ENCODE assay signal across 15 cellular contexts in the genomic region with DNA sequence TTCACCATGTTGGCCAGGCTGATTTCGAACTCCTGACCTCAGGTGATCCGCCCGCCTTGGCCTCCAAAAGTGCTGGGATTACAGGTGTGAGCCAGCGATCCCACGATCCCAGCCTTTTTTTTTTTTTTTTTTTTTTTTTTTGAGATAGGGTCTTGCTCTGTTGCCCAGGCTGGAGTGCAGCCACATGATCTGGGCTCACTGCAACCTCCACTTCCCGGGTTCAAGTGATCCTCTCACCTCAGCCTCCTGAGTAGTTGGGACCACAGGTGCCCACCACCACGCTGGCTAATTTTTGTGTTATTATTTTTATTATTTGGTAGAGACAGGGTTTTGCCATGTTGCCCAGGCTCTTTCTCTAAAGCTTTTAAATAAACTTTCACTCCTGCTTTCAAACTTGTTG. TPM values are rescaled to one million over a fixed set of nuclear protein-coding genes. Genes with fewer than 3 reads are reported as not detected.
DNase-seq lines count a peak whose midpoint lies in the region; ATAC-seq, FAIRE-seq and TF ChIP-seq lines count a peak whose summit lies in the region.
"Not testable (repeated sequence)": the region's sequence is repeated elsewhere in the genome, so short reads cannot be mapped to it uniquely, and the experiment has no call there.
"Had no signal": no experiment of that assay in that cellular context is flagged by ENCODE, and none has a peak within 500 bp of the region (broad histone marks: within the 10 kb centered on the region; RNA-seq: fewer than 3 reads in every experiment).

No MANE protein-coding gene starts in this region.

- intact Hi-C loops in CD14-positive monocyte (cut with micrococcal nuclease), result loop anchor here in 1 of 2 donors (5.0 kb wide), 1 partner anchor 215 kb away; a partner anchor contains a TSS
- intact Hi-C loops in heart right ventricle (cut with DNase I); transverse colon (cut with DNase I; ENCODE audit: low total_unique reads): not testable (repeated sequence)

- not testable (repeated sequence) for TF ChIP-seq EP300 in A549 (IDR thresholded peaks at IDR 0.05); transverse colon (IDR thresholded peaks at IDR 0.05; ENCODE audit: low read depth)

- not testable (repeated sequence) for H3K4me3 Mint-ChIP-seq in CD14-positive monocyte, WTC11

- H2BK12ac ChIP-seq in mesenchymal stem cell (ENCODE audit: low read length in 2 of 2), result not testable (repeated sequence)

- H4K8ac ChIP-seq in mesenchymal stem cell (ENCODE audit: low read length), result not testable (repeated sequence)

- H3K27ac ChIP-seq in A549 (peak overlapping the region; percentile 55 to 98; a peak in 5 of 6 replicates), HL-60 (replicated peaks) (peak overlapping the region; percentile 31; the same call in 1 of the 2 replicates), heart right ventricle (peak overlapping the region in 7 of 10 donors; percentile 19 to 71 (median 45)), transverse colon (peak overlapping the region in 3 of 4 donors; percentile 12 to 32 (median 17))
- H3K27ac ChIP-seq in mesenchymal stem cell (ENCODE audit: low read length, poor library complexity, severe bottlenecking), result not testable (repeated sequence)

- WGBS in A549 (ENCODE audit: missing lambda C conversion rate), result 94% methylated on average over 7 of the region's 7 CpGs
- 92% methylated on average over 7 of the region's 7 CpGs for WGBS in heart right ventricle, 2 donors
- 98% methylated on average over 6 of the region's 7 CpGs for WGBS in mesenchymal stem cell
- 88% methylated on average over 7 of the region's 7 CpGs; no CpG with 5 or more reads in 1 of the 2 donors for WGBS in transverse colon (ENCODE audit: low coverage in 1 of 2), 2 donors

- H2AK5ac ChIP-seq in mesenchymal stem cell (ENCODE audit: low read length, severe bottlenecking), result not testable (repeated sequence)

- in situ Hi-C loops in transverse colon (cut with MboI; ENCODE audit: low pct_ligation_motif_present in 1 of 4, low pct_unique_long_range_greater_than_20kb in 1 of 4, low sequenced_read_pairs in 3 of 4), result not testable (repeated sequence)

- TF ChIP-seq RAD21 in A549 (conservative IDR thresholded peaks at IDR 0.05 in 1 of 2, IDR thresholded peaks at IDR 0.05 in 1 of 2), result not testable (repeated sequence)

- ATAC-seq in A549, WTC11, heart right ventricle: not testable (repeated sequence)

- H2BK120ac ChIP-seq in mesenchymal stem cell (ENCODE audit: low read depth, low read length), result not testable (repeated sequence)

- H3K4me1 ChIP-seq in A549, result peaks cover 86% of the 10 kb centered on the region
- H3K4me1 ChIP-seq in heart right ventricle, result peaks cover 7 to 87% (median 47%) of the 10 kb centered on the region in 9 donors
- H3K4me1 ChIP-seq in mesenchymal stem cell (ENCODE audit: control insufficient read depth, insufficient read depth, low read depth, low read length), result peaks cover 41% of the 10 kb centered on the region
- H3K4me1 ChIP-seq in transverse colon, result peaks cover 12 to 50% (median 30%) of the 10 kb centered on the region in 4 donors

- peak overlapping the region; percentile 17; the same call in 1 of the 3 replicates for H3K4me2 ChIP-seq in A549
- H3K4me2 ChIP-seq in mesenchymal stem cell (ENCODE audit: low read length, poor library complexity, severe bottlenecking), result not testable (repeated sequence)

- not testable (repeated sequence) for H2AFZ ChIP-seq in mesenchymal stem cell (ENCODE audit: low read depth, low read length)

- not testable (repeated sequence) for TF ChIP-seq CTCF in A549 (IDR thresholded peaks at IDR 0.05); CD14-positive monocyte (IDR thresholded peaks at IDR 0.05); HL-60 (IDR thresholded peaks at IDR 0.05; ENCODE audit: insufficient read depth, low read length); WTC11 (IDR thresholded peaks at IDR 0.05); heart right ventricle (IDR thresholded peaks at IDR 0.05); transverse colon (IDR thresholded peaks at IDR 0.05)

- not testable (repeated sequence) for H3K18ac ChIP-seq in mesenchymal stem cell (ENCODE audit: low read depth in 1 of 2, low read length in 2 of 2)

- H3K36me3 Mint-ChIP-seq in CD14-positive monocyte, WTC11: not testable (repeated sequence)

- H3K27ac Mint-ChIP-seq in CD14-positive monocyte, result peak overlapping the region; percentile 96 to 99 (median 98)
- H3K27ac Mint-ChIP-seq in WTC11, result not testable (repeated sequence)

- H2BK5ac ChIP-seq in mesenchymal stem cell (ENCODE audit: low read depth, low read length, poor library complexity, severe bottlenecking), result not testable (repeated sequence)

- not testable (repeated sequence) for H3K9me3 Mint-ChIP-seq in CD14-positive monocyte, WTC11

- H3K23ac ChIP-seq in mesenchymal stem cell (ENCODE audit: low read length in 2 of 2), result not testable (repeated sequence)

- not testable (repeated sequence) for H4K91ac ChIP-seq in mesenchymal stem cell (ENCODE audit: low read length)

- not testable (repeated sequence) for FAIRE-seq in A549 (lab: Jason Lieb, UNC)

- not testable (repeated sequence) for H3K14ac ChIP-seq in mesenchymal stem cell (ENCODE audit: low read length in 2 of 2)

- H3K79me1 ChIP-seq in mesenchymal stem cell (replicated peaks; ENCODE audit: low read length, poor library complexity, severe bottlenecking), result not testable (repeated sequence)

- not testable (repeated sequence) for H3K27me3 ChIP-seq in HL-60 (ENCODE audit: insufficient read depth, poor library complexity, severe bottlenecking); heart right ventricle; mesenchymal stem cell (ENCODE audit: control insufficient read depth in 1 of 2, insufficient read depth in 1 of 2, low read length in 2 of 2); transverse colon

- not testable (repeated sequence) for H3K36me3 ChIP-seq in heart right ventricle; mesenchymal stem cell (ENCODE audit: control insufficient read depth in 1 of 2, insufficient read depth in 2 of 2, low read depth in 1 of 2, low read length in 2 of 2); transverse colon

- not testable (repeated sequence) for H3K9me3 ChIP-seq in A549; heart right ventricle; mesenchymal stem cell (ENCODE audit: control insufficient read depth, low read length); transverse colon

- not testable (repeated sequence) for H2BK15ac ChIP-seq in mesenchymal stem cell (ENCODE audit: low read depth, poor library complexity, severe bottlenecking)

- POLR2A ChIA-PET in A549 (lab: Yijun Ruan, JAX), result interaction anchor here (0.6 kb wide), 1 partner anchor 22 kb away, joined by 3 read pairs; no protein-coding TSS in a partner anchor
- POLR2A ChIA-PET in WTC11 (lab: Charles Lee), result not testable (repeated sequence)

- not testable (repeated sequence) for TF ChIP-seq POLR2A in A549 (IDR thresholded peaks at IDR 0.05; ENCODE audit: low read length); transverse colon (IDR thresholded peaks at IDR 0.05)

- not testable (repeated sequence) for DNase-seq in A549 (ENCODE audit: low read depth in 1 of 2, low spot score in 1 of 2); CD14-positive monocyte (ENCODE audit: low spot score); HL-60 (ENCODE audit: low read depth in 1 of 2, low spot score in 1 of 2); WTC11 (ENCODE audit: low spot score); heart right ventricle; mesenchymal stem cell; transverse colon

- not testable (repeated sequence) for H3K27me3 Mint-ChIP-seq in CD14-positive monocyte (ENCODE audit: low read depth in 3 of 3); WTC11 (ENCODE audit: low read depth)

- CTCF ChIA-PET in A549 (lab: Yijun Ruan, JAX), result interaction anchor here (0.9 to 7.8 kb wide), 3 partner anchors 7 to 25 kb away, joined by 3 to 120 read pairs (median 5); no protein-coding TSS in a partner anchor
- CTCF ChIA-PET in WTC11 (lab: Charles Lee), result interaction anchor here (0.7 to 3.1 kb wide), 3 partner anchors 9 to 68 kb away, joined by 5 to 27 read pairs (median 8); no protein-coding TSS in a partner anchor

- H3K4me3 ChIP-seq in A549; HL-60 (replicated peaks; ENCODE audit: insufficient read depth, low read length); heart right ventricle; mesenchymal stem cell (ENCODE audit: insufficient read depth in 1 of 2, low read depth in 1 of 2, low read length in 2 of 2); transverse colon: not testable (repeated sequence)

- H3K4ac ChIP-seq in mesenchymal stem cell (ENCODE audit: low read depth in 1 of 2, low read length in 2 of 2), result not testable (repeated sequence)

- peaks cover 87% of the 10 kb centered on the region for H3K4me1 Mint-ChIP-seq in CD14-positive monocyte
- not testable (repeated sequence) for H3K4me1 Mint-ChIP-seq in WTC11

- peak overlapping the region; percentile 36 for H3K9ac ChIP-seq in mesenchymal stem cell (ENCODE audit: low read length)

RNA-seq across cellular contexts. Expression of a gene that starts 5.8 kb away (rescaled TPM):
- 222 and 249 TPM in 2 replicates for polyA plus RNA-seq in A549 (2011; rRNA removed)
- polyA plus RNA-seq in A549 (2012; cell fraction: cytosol; rRNA removed), result 330 and 432 TPM in 2 replicates
- 944 and 1,061 TPM in 2 replicates for polyA plus RNA-seq in A549 (2012; cell fraction: nucleus; rRNA removed)
- polyA plus RNA-seq in A549 (2017; fragmentation: RNase III; extraction: RNeasy Plus Mini Kit Qiagen cat#74134 plus additional on column Dnase treatment), result 254 to 344 TPM (median 332 TPM) in 3 replicates
- 229 and 304 TPM in 2 replicates for polyA minus RNA-seq in A549 (2011; rRNA and poly(A)+ RNA removed)
- 10 to 100 TPM; 41.5 to 50.8 TPM for polyA plus RNA-seq in CD14-positive monocyte
- 19.6 to 25.2 TPM (median 24.1 TPM) in 3 replicates for total RNA-seq in WTC11 (2021)
- total RNA-seq in heart right ventricle, result 100 to 1,000 TPM in 1 of 10 donors, 10 to 100 TPM in 9; 21.8 to 134 (median 42.0) TPM
- 100 to 1,000 TPM in 1 of 2 donors, 10 to 100 TPM in 1; 24.6 to 138 TPM for polyA plus RNA-seq in heart right ventricle
- 29.2 TPM for polyA plus RNA-seq in mesenchymal stem cell (2013, experiment 1 of 2)
- polyA plus RNA-seq in mesenchymal stem cell (2013, experiment 2 of 2), result 27.7 TPM
- total RNA-seq in transverse colon, result 10 to 100 TPM; 25.1 to 76.3 (median 52.7) TPM
- polyA plus RNA-seq: CD8-positive, alpha-beta memory T cell had no signal

RNA-seq across cellular contexts. Expression of a gene that starts 23.0 kb away (rescaled TPM):
- polyA plus RNA-seq in A549 (2011; rRNA removed), result 0.94 and 1.5 TPM in 2 replicates
- 4.3 and 7.2 TPM in 2 replicates for polyA plus RNA-seq in A549 (2012; cell fraction: cytosol; rRNA removed)
- 15.2 and 17.0 TPM in 2 replicates for polyA plus RNA-seq in A549 (2012; cell fraction: nucleus; rRNA removed)
- polyA plus RNA-seq in A549 (2017; fragmentation: RNase III; extraction: RNeasy Plus Mini Kit Qiagen cat#74134 plus additional on column Dnase treatment), result 4.3 to 4.9 TPM (median 4.7 TPM) in 3 replicates
- 1.2 and 2.7 TPM in 2 replicates for polyA minus RNA-seq in A549 (2011; rRNA and poly(A)+ RNA removed)
- polyA plus RNA-seq in CD14-positive monocyte, result not detected
- total RNA-seq in WTC11 (2021), result 0.21 to 0.42 TPM (median 0.30 TPM) in 3 replicates
- total RNA-seq in heart right ventricle, result 1 to 10 TPM in 2 of 10 donors, under 1 TPM in 4, not detected in 4; 0.16 to 2.0 (median 0.48) TPM
- 1 to 10 TPM in 1 of 2 donors, under 1 TPM in 1; 0.51 to 1.2 TPM for polyA plus RNA-seq in heart right ventricle
- polyA plus RNA-seq in mesenchymal stem cell (2013, experiment 1 of 2), result not detected
- polyA plus RNA-seq in mesenchymal stem cell (2013, experiment 2 of 2), result 0.05 TPM
- total RNA-seq in transverse colon, result 10 to 100 TPM; 15.2 to 49.0 (median 30.3) TPM
- total RNA-seq: CD4-positive, alpha-beta T cell; CD8-positive, alpha-beta memory T cell; GM23338; H4 had no signal
- polyA plus RNA-seq: CD8-positive, alpha-beta memory T cell; GM23338 had no signal

RNA-seq across cellular contexts. Expression of a gene that starts 33.5 kb away (rescaled TPM):
- polyA plus RNA-seq in A549 (2011; rRNA removed) (not detected in 2 replicates), A549 (2017; fragmentation: RNase III; extraction: RNeasy Plus Mini Kit Qiagen cat#74134 plus additional on column Dnase treatment) (not detected in 3 replicates), CD14-positive monocyte (not detected), heart right ventricle (under 1 TPM in 1 of 2 donors, not detected in 1; 0.19 TPM)
- polyA plus RNA-seq in A549 (2012; cell fraction: cytosol; rRNA removed), result 0.06 and 0.08 TPM in 2 replicates
- not detected in 2 replicates for polyA plus RNA-seq in A549 (2012; cell fraction: nucleus; rRNA removed)
- polyA minus RNA-seq in A549 (2011; rRNA and poly(A)+ RNA removed), result not detected in 2 replicates
- total RNA-seq in WTC11 (2021) (not detected in 3 replicates), heart right ventricle (not detected), transverse colon (not detected)
- not detected for polyA plus RNA-seq in mesenchymal stem cell (2013, experiment 1 of 2)
- not detected for polyA plus RNA-seq in mesenchymal stem cell (2013, experiment 2 of 2)
- total RNA-seq: CD4-positive, alpha-beta T cell; CD8-positive, alpha-beta memory T cell; Daoy; G401; GM23338; H4; H9; HFFc6 had no signal
- polyA plus RNA-seq: CD8-positive, alpha-beta memory T cell; GM23338 had no signal

Comparison
In these comparisons a context has a peak if more than half of its experiments do, and no peak if none do; other contexts are left out.
1. RNA of a gene that starts 23.0 kb away (total RNA-seq): 15.2 to 49.0 TPM in transverse colon; 0.21 to 0.42 TPM in WTC11 and 0.16 to 2.0 TPM in heart right ventricle; every median in the first group is over 4 times any median in the second.